In the genomic region with DNA sequence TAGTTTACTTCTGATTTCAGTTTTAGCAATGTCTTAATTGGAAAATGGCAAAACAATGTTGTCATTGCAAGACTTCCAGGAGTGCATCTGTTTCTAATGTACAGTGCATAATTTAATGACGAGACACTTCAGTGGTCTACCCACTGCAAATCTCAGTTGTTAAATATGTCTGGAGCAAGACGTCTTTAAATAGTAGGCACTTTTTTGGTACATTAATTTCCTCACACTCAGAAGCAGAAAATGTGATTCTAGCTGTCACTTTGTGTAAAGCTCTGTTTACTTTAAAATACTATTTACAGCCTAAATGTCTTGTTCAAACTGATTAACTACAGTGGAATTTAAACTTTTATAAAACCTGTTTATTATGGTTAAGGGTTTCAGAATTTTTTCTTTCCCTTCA, we compare ENCODE assay signal across 25 cellular contexts.
DNase-seq lines count a peak whose midpoint lies in the region; ATAC-seq, FAIRE-seq and TF ChIP-seq lines count a peak whose summit lies in the region.
"Had no signal": no experiment of that assay in that cellular context is flagged by ENCODE, and none has a peak within 500 bp of the region (broad histone marks: within the 10 kb centered on the region; RNA-seq: fewer than 3 reads in every experiment).

No MANE protein-coding gene starts in this region.

- FAIRE-seq in astrocyte (lab: Jason Lieb, UNC) (no peak), keratinocyte (lab: Jason Lieb, UNC) (no peak)
- FAIRE-seq: GM19239 had no signal

- DNase-seq in AG04449 (ENCODE audit: low read depth, low spot score) (peak; percentile 62), HCEC 1CT (peak; percentile 82), astrocyte (ENCODE audit: low read depth) (peak; percentile 80), keratinocyte (ENCODE audit: low read depth, low spot score) (no peak), left ventricle myocardium superior (no peak), DMS114 treated with DMSO at 0.1 percent for 48 hours (lab: John Stamatoyannopoulos, UW; ENCODE audit: unreplicated experiment) (no peak)
- DNase-seq in activated T-cell treated with anti-CD3 and anti-CD28 coated beads, Interleukin-2, amount 50 U/mL, for 4 hours: no peak
- DNase-seq: ACHN; activated B cell treated with CpG ODN at 0.5 μM for 24 hours; activated CD8-positive, alpha-beta T cell treated with anti-CD3 and anti-CD28 coated beads, Interleukin-2, amount 10 ng/mL, durations not matched to agents 7 days and 5 days; activated T-cell treated with anti-CD3 and anti-CD28 coated beads, Interleukin-2, amount 50 U/mL, for 48 hours; effector memory CD4-positive, alpha-beta T cell; Kasumi-1; left colon; NCI-H1105; NCI-H526; SHP77 treated with DMSO at 0.1 percent for 48 hours; T-helper 17 cell had no signal

- H3K27me3 Mint-ChIP-seq in astrocyte (ENCODE audit: low read depth, unreplicated experiment): no peaks in the 10 kb centered on the region
- no peaks in the 10 kb centered on the region for H3K27me3 Mint-ChIP-seq in activated T-cell treated with anti-CD3 and anti-CD28 coated beads, Interleukin-2, amount 50 U/mL, for 4 hours (ENCODE audit: low read depth)
- H3K27me3 Mint-ChIP-seq: activated B cell treated with CpG ODN at 0.5 μM for 24 hours; activated naive CD4-positive, alpha-beta T cell treated with anti-CD3 and anti-CD28 coated beads, Interleukin-2, amount 50 U/mL, for 24 hours; T-helper 17 cell had no signal

- H3K27ac ChIP-seq in astrocyte (ENCODE audit: low read depth, low read length): peak overlapping the region; percentile 38
- H3K27ac ChIP-seq in keratinocyte (ENCODE audit: control insufficient read depth, insufficient read depth, low read length): peak overlapping the region; percentile 19
- H3K27ac ChIP-seq: vagina had no signal

- H3K4me1 ChIP-seq in astrocyte (ENCODE audit: insufficient read depth, low read length) (no peaks in the 10 kb centered on the region), keratinocyte (ENCODE audit: control insufficient read depth, extremely low read depth, insufficient read depth, low read length) (peaks cover 23% of the 10 kb centered on the region)
- H3K4me1 ChIP-seq: vagina had no signal

- H3K36me3 Mint-ChIP-seq in astrocyte (ENCODE audit: low read depth, unreplicated experiment): no peaks in the 10 kb centered on the region
- no peaks in the 10 kb centered on the region for H3K36me3 Mint-ChIP-seq in activated T-cell treated with anti-CD3 and anti-CD28 coated beads, Interleukin-2, amount 50 U/mL, for 4 hours (ENCODE audit: insufficient read depth)
- H3K36me3 Mint-ChIP-seq: activated naive CD4-positive, alpha-beta T cell treated with anti-CD3 and anti-CD28 coated beads, Interleukin-2, amount 50 U/mL, for 24 hours; mesothelial cell of epicardium had no signal

- H3K4me1 Mint-ChIP-seq in astrocyte (ENCODE audit: low read depth, unreplicated experiment): peaks cover 18% of the 10 kb centered on the region
- H3K4me1 Mint-ChIP-seq in activated T-cell treated with anti-CD3 and anti-CD28 coated beads, Interleukin-2, amount 50 U/mL, for 4 hours (ENCODE audit: low read depth): no peaks in the 10 kb centered on the region
- H3K4me1 Mint-ChIP-seq: activated B cell treated with CpG ODN at 0.5 μM for 24 hours; activated naive CD4-positive, alpha-beta T cell treated with anti-CD3 and anti-CD28 coated beads, Interleukin-2, amount 50 U/mL, for 24 hours; GM23338; neural crest cell; T-helper 17 cell had no signal

- peak overlapping the region; percentile 51 for H3K4me3 Mint-ChIP-seq in astrocyte (ENCODE audit: unreplicated experiment)
- H3K4me3 Mint-ChIP-seq in activated T-cell treated with anti-CD3 and anti-CD28 coated beads, Interleukin-2, amount 50 U/mL, for 4 hours: no peak overlapping the region
- H3K4me3 Mint-ChIP-seq: activated B cell treated with CpG ODN at 0.5 μM for 24 hours; activated CD8-positive, alpha-beta T cell treated with anti-CD3 and anti-CD28 coated beads, Interleukin-2, amount 10 ng/mL, durations not matched to agents 7 days and 5 days; activated naive CD4-positive, alpha-beta T cell treated with anti-CD3 and anti-CD28 coated beads, Interleukin-2, amount 50 U/mL, for 24 hours; GM23338; mesothelial cell of epicardium; neural crest cell; T-helper 17 cell had no signal

- H3K27ac Mint-ChIP-seq in astrocyte (ENCODE audit: unreplicated experiment): peak overlapping the region; percentile 93
- H3K27ac Mint-ChIP-seq: activated B cell treated with CpG ODN at 0.5 μM for 24 hours; activated CD8-positive, alpha-beta T cell treated with anti-CD3 and anti-CD28 coated beads, Interleukin-2, amount 10 ng/mL, durations not matched to agents 7 days and 5 days; activated naive CD4-positive, alpha-beta T cell treated with anti-CD3 and anti-CD28 coated beads, Interleukin-2, amount 50 U/mL, for 24 hours; GM23338; mesothelial cell of epicardium; T-helper 17 cell had no signal

- H3K9me3 ChIP-seq in astrocyte (ENCODE audit: insufficient read depth, low read depth, low read length): no peaks in the 10 kb centered on the region
- H3K9me3 ChIP-seq in keratinocyte (ENCODE audit: control insufficient read depth, low read depth, low read length): no peaks in the 10 kb centered on the region
- H3K9me3 ChIP-seq: vagina had no signal

- H3K9ac ChIP-seq in astrocyte (ENCODE audit: low read length) (no peak overlapping the region), keratinocyte (ENCODE audit: control insufficient read depth, extremely low read depth, insufficient read depth, low read length) (no peak overlapping the region)

- H3K36me3 ChIP-seq in astrocyte (ENCODE audit: insufficient read depth, low read length) (no peaks in the 10 kb centered on the region), keratinocyte (ENCODE audit: control insufficient read depth in 2 of 2, extremely low read depth in 1 of 2, insufficient read depth in 2 of 2, low read length in 2 of 2) (no peaks in the 10 kb centered on the region)
- H3K36me3 ChIP-seq: vagina had no signal

- no peaks in the 10 kb centered on the region for H3K9me1 ChIP-seq in keratinocyte (ENCODE audit: control insufficient read depth, extremely low read depth, insufficient read depth, low read length)

- H3K4me2 ChIP-seq in astrocyte (ENCODE audit: low read length): peak overlapping the region; percentile 44
- peak overlapping the region; percentile 26 for H3K4me2 ChIP-seq in keratinocyte (ENCODE audit: control insufficient read depth, extremely low read depth, insufficient read depth, low read depth, low read length)
- H3K4me2 ChIP-seq: GM23338 had no signal

- no peak overlapping the region for H2AFZ ChIP-seq in astrocyte (ENCODE audit: low read depth, low read length)
- H2AFZ ChIP-seq in keratinocyte (ENCODE audit: control insufficient read depth, low read length): no peak overlapping the region
- H2AFZ ChIP-seq: GM23338 had no signal

- intact Hi-C loops in left ventricle myocardium superior (cut with micrococcal nuclease): no loop called here

- CTCF ChIA-PET in AG04449 (lab: Yijun Ruan, JAX): interaction anchor here (0.9 kb wide), 1 partner anchor 1733 kb away, joined by 3 read pairs; no protein-coding TSS in a partner anchor

- TF ChIP-seq CTCF in AG04449 (IDR thresholded peaks at IDR 0.05; ENCODE audit: insufficient read depth, low read length, missing control alignments) (no peak), astrocyte (IDR thresholded peaks at IDR 0.05; ENCODE audit: insufficient read depth, low read depth, low read length) (no peak), keratinocyte (optimal IDR thresholded peaks at IDR 0.05 in 1 of 3, IDR thresholded peaks at IDR 0.05 in 1 of 3, conservative IDR thresholded peaks at IDR 0.05 in 1 of 3; ENCODE audit: extremely low read depth in 1 of 3, insufficient read depth in 2 of 3, low read length in 3 of 3) (no peak)

- H3K79me2 ChIP-seq in astrocyte (ENCODE audit: insufficient read depth, low read length): no peaks in the 10 kb centered on the region
- H3K79me2 ChIP-seq in keratinocyte (ENCODE audit: control insufficient read depth, insufficient read depth, low read length): no peaks in the 10 kb centered on the region

- no peaks in the 10 kb centered on the region for H3K27me3 ChIP-seq in astrocyte (ENCODE audit: insufficient read depth, low read length)
- no peaks in the 10 kb centered on the region for H3K27me3 ChIP-seq in keratinocyte (ENCODE audit: control insufficient read depth, extremely low read depth, insufficient read depth, low read length)
- H3K27me3 ChIP-seq: vagina had no signal

- H4K20me1 ChIP-seq in astrocyte (ENCODE audit: insufficient read depth, low read length): no peaks in the 10 kb centered on the region
- H4K20me1 ChIP-seq in keratinocyte (ENCODE audit: control insufficient read depth, extremely low read depth, insufficient read depth, low read length): no peaks in the 10 kb centered on the region

- dilution Hi-C loops in keratinocyte (cut with MboI; ENCODE audit: extremely low pct_ligation_motif_present, low sequenced_read_pairs): no loop called here

- no peak overlapping the region for H3K4me3 ChIP-seq in AG04449 (ENCODE audit: low read depth, low read length)
- H3K4me3 ChIP-seq in astrocyte (ENCODE audit: insufficient read depth, low read depth, low read length): no peak overlapping the region
- no peak overlapping the region for H3K4me3 ChIP-seq in keratinocyte (ENCODE audit: control insufficient read depth in 2 of 3, extremely low read depth in 1 of 3, insufficient read depth in 2 of 3, low read depth in 1 of 3, low read length in 3 of 3)
- H3K4me3 ChIP-seq: GM23338, vagina had no signal

- no peaks in the 10 kb centered on the region for H3K9me3 Mint-ChIP-seq in astrocyte (ENCODE audit: unreplicated experiment)
- peaks cover 12% of the 10 kb centered on the region for H3K9me3 Mint-ChIP-seq in activated T-cell treated with anti-CD3 and anti-CD28 coated beads, Interleukin-2, amount 50 U/mL, for 4 hours

- no peak for ATAC-seq in left ventricle myocardium superior
- ATAC-seq in activated T-cell treated with anti-CD3 and anti-CD28 coated beads, Interleukin-2, amount 50 U/mL, for 4 hours: no peak
- no peak for ATAC-seq in HG02885 (IDR thresholded peaks at IDR 0.05; ENCODE audit: poor library complexity, unreplicated experiment)
- ATAC-seq: activated CD8-positive, alpha-beta T cell treated with anti-CD3 and anti-CD28 coated beads, Interleukin-2, amount 10 ng/mL, durations not matched to agents 7 days and 5 days; GM23338; left colon; T-helper 17 cell had no signal

- POLR2A ChIA-PET in AG04449 (lab: Yijun Ruan, JAX): no interaction called here

Comparison
In these comparisons a context has a peak if more than half of its experiments do, and no peak if none do; other contexts are left out.
1. DNase-seq: peak in AG04449 (single experiment), HCEC 1CT (single experiment) and astrocyte (single experiment); none in keratinocyte (single experiment), left ventricle myocardium superior (single experiment), activated T-cell treated with anti-CD3 and anti-CD28 coated beads, Interleukin-2, amount 50 U/mL, for 4 hours (single experiment) and DMS114 treated with DMSO at 0.1 percent for 48 hours (single experiment).